Comparison of ENCODE assay signal across 9 cellular contexts in genomic region chr10:35448687-35449662, GRCh38.
DNase-seq lines count a peak whose midpoint lies in the region; ATAC-seq and TF ChIP-seq lines count a peak whose summit lies in the region.
"Had no signal": no experiment of that assay in that cellular context is flagged by ENCODE, and none has a peak within 500 bp of the region (broad histone marks: within the 10 kb centered on the region; RNA-seq: fewer than 3 reads in every experiment).

No MANE protein-coding gene starts in this region.

- H3K4me3 Mint-ChIP-seq in Calu3 (ENCODE audit: low read depth, unreplicated experiment) = peak overlapping the region; percentile 64

- DNase-seq in Calu3 (peak; percentile 57), RWPE2 (ENCODE audit: low spot score) (no peak), esophagus muscularis mucosa (ENCODE audit: extremely low spot score) (no peak), NCI-H187 (lab: John Stamatoyannopoulos, UW) (no peak), activated gamma-delta T cell treated with Interleukin-2 at 50 U/mL for 16 hours (no peak), GOT3 (lab: John Stamatoyannopoulos, UW) (no peak)

- peaks cover 56% of the 10 kb centered on the region for H3K4me1 ChIP-seq in RWPE2 (ENCODE audit: insufficient read depth, poor library complexity, severe bottlenecking)
- H3K4me1 ChIP-seq in esophagus muscularis mucosa = peaks cover 66 to 83% (median 76%) of the 10 kb centered on the region in 4 donors
- H3K4me1 ChIP-seq in neutrophil (ENCODE audit: control insufficient read depth in 1 of 2, insufficient read depth in 1 of 2, low read depth in 1 of 2, low read length in 1 of 2) = peaks cover 67 to 73% of the 10 kb centered on the region in 2 experiments

- TF ChIP-seq CTCF in Calu3 (IDR thresholded peaks at IDR 0.05; ENCODE audit: unreplicated experiment) (no peak), RWPE2 (IDR thresholded peaks at IDR 0.05; ENCODE audit: poor library complexity, severe bottlenecking) (no peak), esophagus muscularis mucosa (IDR thresholded peaks at IDR 0.05) (no peak), neutrophil (IDR thresholded peaks at IDR 0.05) (no peak)

- H3K4me3 ChIP-seq in RWPE2 (ENCODE audit: severe bottlenecking) = no peak overlapping the region
- no peak overlapping the region for H3K4me3 ChIP-seq in esophagus muscularis mucosa
- H3K4me3 ChIP-seq in neutrophil (ENCODE audit: low read depth in 1 of 2, low read length in 1 of 2) = peak overlapping the region in 1 of 2 experiments; percentile 47
- H3K4me3 ChIP-seq: GM12878 had no signal

- H3K27me3 ChIP-seq in RWPE2 (ENCODE audit: insufficient read depth, poor library complexity, severe bottlenecking) = no peaks in the 10 kb centered on the region
- no peaks in the 10 kb centered on the region for H3K27me3 ChIP-seq in esophagus muscularis mucosa
- no peaks in the 10 kb centered on the region for H3K27me3 ChIP-seq in neutrophil

- no peak for TF ChIP-seq EP300 in esophagus muscularis mucosa (IDR thresholded peaks at IDR 0.05)

- no peaks in the 10 kb centered on the region for H3K27me3 Mint-ChIP-seq in Calu3 (ENCODE audit: unreplicated experiment)

- no TSS peak for BruUV-seq in Calu3 (replicated peaks; lab: Mats Ljungman, UMichigan)

- H3K9me3 ChIP-seq in RWPE2 (ENCODE audit: severe bottlenecking) = peaks cover 8% of the 10 kb centered on the region
- H3K9me3 ChIP-seq in esophagus muscularis mucosa = peaks cover 0 to 8% (median 4%) of the 10 kb centered on the region in 4 donors
- H3K9me3 ChIP-seq in neutrophil = no peaks in the 10 kb centered on the region

- no peak for TF ChIP-seq POLR2A in esophagus muscularis mucosa (IDR thresholded peaks at IDR 0.05; ENCODE audit: low read depth)

- peaks cover 41% of the 10 kb centered on the region for H3K4me1 Mint-ChIP-seq in Calu3 (ENCODE audit: low read depth, unreplicated experiment)

- H3K27ac Mint-ChIP-seq in Calu3 (ENCODE audit: unreplicated experiment) = peak overlapping the region; percentile 68

- CTCF ChIA-PET in Calu3 (lab: Charles Lee) = interaction anchor here (0.7 kb wide), 1 partner anchor 253 kb away, joined by 3 read pairs; no protein-coding TSS in a partner anchor

- ATAC-seq in RWPE2 (ENCODE audit: low read depth) = peak; percentile 11; the same call in 2 of the 3 replicates
- ATAC-seq in GM19328 (IDR thresholded peaks at IDR 0.05; ENCODE audit: unreplicated experiment) = no peak
- ATAC-seq: GM12878 had no signal

- 79% methylated on average over 11 of the region's 11 CpGs for WGBS in esophagus muscularis mucosa

- H3K27ac ChIP-seq in RWPE2 (ENCODE audit: poor library complexity, severe bottlenecking) (peak overlapping the region; percentile 94), esophagus muscularis mucosa (replicated peaks in 1 of 4) (peak overlapping the region; percentile 45 to 61 (median 51)), neutrophil (peak overlapping the region; percentile 93)

- intact Hi-C loops in Calu3 (cut with micrococcal nuclease; ENCODE audit: unreplicated experiment) (no loop called here), esophagus muscularis mucosa (cut with DNase I) (no loop called here)

- H3K9me3 Mint-ChIP-seq in Calu3 (ENCODE audit: low read depth, unreplicated experiment) = peaks cover 10% of the 10 kb centered on the region

- H3K36me3 Mint-ChIP-seq in Calu3 (ENCODE audit: insufficient read depth, unreplicated experiment) = peaks cover 14% of the 10 kb centered on the region

- H3K36me3 ChIP-seq in RWPE2 (ENCODE audit: low read depth) (no peaks in the 10 kb centered on the region), esophagus muscularis mucosa (no peaks in the 10 kb centered on the region), neutrophil (no peaks in the 10 kb centered on the region)
